Comparison of ENCODE assay signal across 31 cellular contexts in genomic region chr4:54209617-54210016, GRCh38. TPM values are rescaled to one million over a fixed set of nuclear protein-coding genes. Genes with fewer than 3 reads are reported as not detected.
"Had no signal": no experiment of that assay in that cellular context is flagged by ENCODE, and none has a peak within 500 bp of the region (broad histone marks: within the 10 kb centered on the region; RNA-seq: fewer than 3 reads in every experiment).

No MANE protein-coding gene starts in this region.

- H3K9me3 ChIP-seq: adrenal gland, ascending aorta, body of pancreas, breast epithelium had no signal

- H3K4me1 ChIP-seq: adrenal gland, ascending aorta, body of pancreas, breast epithelium had no signal

- H3K36me3 ChIP-seq: adrenal gland, ascending aorta, brain microvascular endothelial cell, breast epithelium, cardiac muscle cell had no signal

- ATAC-seq: activated naive CD4-positive, alpha-beta T cell treated with anti-CD3 and anti-CD28 coated beads, Interleukin-2, amount 50 U/mL, for 72 hours; activated naive CD8-positive, alpha-beta T cell treated with anti-CD3 and anti-CD28 coated beads, Interleukin-2, amount 50 U/mL, for 24 hours; activated T-cell treated with anti-CD3 and anti-CD28 coated beads, Interleukin-2, amount 50 U/mL, for 4 hours; activated T-cell treated with anti-CD3 and anti-CD28 coated beads, Interleukin-2, amount 50 U/mL, for 72 hours; activated T-helper 17 cell treated with anti-CD3 and anti-CD28 coated beads, Interleukin-2, amount 50 U/mL, for 72 hours; body of pancreas had no signal

- H3K4me3 ChIP-seq: adrenal gland, ascending aorta, body of pancreas, breast epithelium, cardiac muscle cell had no signal

- H3K27me3 ChIP-seq: ascending aorta, body of pancreas, brain microvascular endothelial cell, breast epithelium, cardiac muscle cell had no signal

- H3K27ac ChIP-seq: adrenal gland, ascending aorta, body of pancreas, brain microvascular endothelial cell, breast epithelium, cardiac muscle cell had no signal

- DNase-seq: activated effector memory CD4-positive, alpha-beta T cell treated with anti-CD3 and anti-CD28 coated beads, Interleukin-2, amount 50 U/mL, for 16 hours; activated effector memory CD4-positive, alpha-beta T cell treated with Interleukin-2 at 50 U/mL for 16 hours; activated gamma-delta T cell; activated gamma-delta T cell treated with Interleukin-2 at 50 U/mL for 16 hours; activated naive CD4-positive, alpha-beta T cell; activated naive CD4-positive, alpha-beta T cell treated with anti-CD3 and anti-CD28 coated beads for 36 hours; activated naive CD4-positive, alpha-beta T cell treated with anti-CD3 and anti-CD28 coated beads, Interleukin-2, amount 10 ng/mL, durations not matched to agents 7 days and 5 days; activated naive CD4-positive, alpha-beta T cell treated with anti-CD3 and anti-CD28 coated beads, Interleukin-2, amount 50 U/mL, for 16 hours; activated naive CD4-positive, alpha-beta T cell treated with Interleukin-2 at 50 U/mL for 16 hours; activated naive CD8-positive, alpha-beta T cell treated with anti-CD3 and anti-CD28 coated beads for 36 hours; activated naive CD8-positive, alpha-beta T cell treated with anti-CD3 and anti-CD28 coated beads, Interleukin-2, amount 10 ng/mL, durations not matched to agents 7 days and 5 days; activated naive CD8-positive, alpha-beta T cell treated with anti-CD3 and anti-CD28 coated beads, Interleukin-2, amount 50 U/mL, for 24 hours; activated T-cell treated with anti-CD3 and anti-CD28 coated beads, Interleukin-2, amount 50 U/mL, for 4 hours; activated T-cell treated with anti-CD3 and anti-CD28 coated beads, Interleukin-2, amount 50 U/mL, for 48 hours; activated T-cell treated with anti-CD3 and anti-CD28 coated beads, Interleukin-2, amount 50 U/mL, for 72 hours; adrenal gland; amniotic stem cell; amygdala; anterior cingulate cortex; aorta; body of pancreas; brain microvascular endothelial cell; caudate nucleus; central memory CD4-positive, alpha-beta T cell; cerebellar nuclear complex had no signal

RNA-seq across cellular contexts. Expression of gene PDGFRA, which starts 19.5 kb away (rescaled TPM):
- total RNA-seq: activated naive CD4-positive, alpha-beta T cell treated with anti-CD3 and anti-CD28 coated beads for 36 hours; activated naive CD8-positive, alpha-beta T cell treated with anti-CD3 and anti-CD28 coated beads for 36 hours; activated naive CD8-positive, alpha-beta T cell treated with anti-CD3 and anti-CD28 coated beads, Interleukin-2, amount 10 ng/mL, durations not matched to agents 7 days and 5 days; activated T-helper 2 cell treated with anti-CD3 and anti-CD28 coated beads, Interferon-gamma antibody, Interleukin-2, Interleukin-4, amounts not matched to agents 10 μg/mL and 5 μg/mL and 100 μg/mL, durations not matched to agents 14 hours and 24 hours and 36 hours had no signal
